ENCODE assay signal across 26 cellular contexts in genomic region chr6:166036321-166037105, GRCh38.
"Had no signal": no experiment of that assay in that cellular context is flagged by ENCODE, and none has a peak within 500 bp of the region (broad histone marks: within the 10 kb centered on the region; RNA-seq: fewer than 3 reads in every experiment).

No MANE protein-coding gene starts in this region.

- H3K4me1 ChIP-seq: breast epithelium, colonic mucosa, Peyer's patch had no signal

- H3K36me3 Mint-ChIP-seq: activated CD4-positive, alpha-beta memory T cell treated with anti-CD3 and anti-CD28 coated beads for 36 hours; activated naive CD8-positive, alpha-beta T cell had no signal

- H3K4me3 Mint-ChIP-seq: activated CD4-positive, alpha-beta memory T cell treated with anti-CD3 and anti-CD28 coated beads for 36 hours; activated CD4-positive, alpha-beta T cell treated with anti-CD3 and anti-CD28 coated beads, Interleukin-2, amount 10 ng/mL, durations not matched to agents 7 days and 5 days; activated naive CD4-positive, alpha-beta T cell treated with anti-CD3 and anti-CD28 coated beads for 36 hours; activated naive CD8-positive, alpha-beta T cell; activated T-helper 17 cell treated with anti-CD3 and anti-CD28 coated beads, Interleukin-2, amount 50 U/mL, for 72 hours; T-helper 1 cell treated with Interleukin-12 subunit alpha and Interleukin-12 subunit beta and Interleukin-4 antibody, amounts not matched to agents 30 μg/mL and 1 μg/mL, for 36 hours had no signal

- H3K27ac ChIP-seq: breast epithelium, colonic mucosa, Peyer's patch, VCaP had no signal

- DNase-seq: activated CD4-positive, alpha-beta memory T cell treated with anti-CD3 and anti-CD28 coated beads for 36 hours; activated CD4-positive, alpha-beta T cell treated with anti-CD3 and anti-CD28 coated beads, Interleukin-2, amount 10 ng/mL, durations not matched to agents 7 days and 5 days; activated CD4-positive, CD25-positive, alpha-beta regulatory T cell; activated CD8-positive, alpha-beta memory T cell treated with anti-CD3 and anti-CD28 coated beads for 24 hours; activated gamma-delta T cell; activated naive CD4-positive, alpha-beta T cell treated with anti-CD3 and anti-CD28 coated beads for 36 hours; activated T-cell treated with anti-CD3 and anti-CD28 coated beads for 4 hours; activated T-cell treated with anti-CD3 and anti-CD28 coated beads, Interleukin-2, amount 50 U/mL, for 48 hours; caudate nucleus; colonic mucosa; MG63; MV-4-11; NCI-H1092 treated with DMSO at 0.1 percent for 48 hours; NCI-H1417 treated with DMSO at 0.1 percent for 48 hours; NCI-H1694; NCI-H2081; NCI-H446; NCI-H524; Peyer's patch; SHP77 treated with DMSO at 0.1 percent for 48 hours had no signal

- H3K27me3 ChIP-seq: breast epithelium, colonic mucosa, MG63, Peyer's patch had no signal

- H3K27me3 Mint-ChIP-seq: activated CD4-positive, alpha-beta T cell treated with anti-CD3 and anti-CD28 coated beads, Interleukin-2, amount 10 ng/mL, durations not matched to agents 7 days and 5 days; activated T-helper 17 cell treated with anti-CD3 and anti-CD28 coated beads, Interleukin-2, amount 50 U/mL, for 72 hours had no signal

- H3K9me3 Mint-ChIP-seq: activated T-helper 17 cell treated with anti-CD3 and anti-CD28 coated beads, Interleukin-2, amount 50 U/mL, for 72 hours; T-helper 1 cell treated with Interleukin-12 subunit alpha and Interleukin-12 subunit beta and Interleukin-4 antibody, amounts not matched to agents 30 μg/mL and 1 μg/mL, for 36 hours had no signal

- H3K36me3 ChIP-seq: breast epithelium, colonic mucosa, MG63, Peyer's patch had no signal

- H3K9me3 ChIP-seq: breast epithelium, colonic mucosa, MG63, Peyer's patch had no signal

- ATAC-seq: activated T-helper 17 cell treated with anti-CD3 and anti-CD28 coated beads, Interleukin-2, amount 50 U/mL, for 72 hours had no signal

- FAIRE-seq: TTC549 had no signal

- H3K4me1 Mint-ChIP-seq: activated CD4-positive, alpha-beta T cell treated with anti-CD3 and anti-CD28 coated beads, Interleukin-2, amount 10 ng/mL, durations not matched to agents 7 days and 5 days; activated T-helper 17 cell treated with anti-CD3 and anti-CD28 coated beads, Interleukin-2, amount 50 U/mL, for 72 hours had no signal

- H3K4me3 ChIP-seq: breast epithelium, colonic mucosa, MG63, Peyer's patch had no signal

- H3K27ac Mint-ChIP-seq: activated CD4-positive, alpha-beta memory T cell treated with anti-CD3 and anti-CD28 coated beads for 36 hours; activated CD4-positive, alpha-beta T cell treated with anti-CD3 and anti-CD28 coated beads, Interleukin-2, amount 10 ng/mL, durations not matched to agents 7 days and 5 days; activated naive CD4-positive, alpha-beta T cell treated with anti-CD3 and anti-CD28 coated beads for 36 hours; activated naive CD8-positive, alpha-beta T cell; activated T-helper 17 cell treated with anti-CD3 and anti-CD28 coated beads, Interleukin-2, amount 50 U/mL, for 72 hours; T-helper 1 cell treated with Interleukin-12 subunit alpha and Interleukin-12 subunit beta and Interleukin-4 antibody, amounts not matched to agents 30 μg/mL and 1 μg/mL, for 36 hours had no signal
